In the genomic region with DNA sequence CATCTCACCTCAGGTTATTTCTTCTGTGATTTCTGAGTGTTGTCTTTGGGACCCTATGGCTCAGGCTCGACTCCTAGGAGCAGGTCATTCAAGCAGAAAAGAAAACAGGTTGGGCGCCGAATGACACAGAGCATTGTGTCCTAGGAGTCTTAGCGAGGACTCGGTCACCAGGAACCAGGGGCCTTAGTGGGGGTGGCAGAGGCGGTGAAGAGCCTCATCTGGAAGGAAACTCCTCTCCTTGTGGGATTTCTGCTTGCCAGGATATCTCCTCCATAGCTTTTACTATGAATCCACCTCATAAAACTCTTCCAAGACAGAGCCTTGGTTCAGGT, we compare ENCODE assay signal across 8 cellular contexts. TPM values are rescaled to one million over a fixed set of nuclear protein-coding genes. Genes with fewer than 3 reads are reported as not detected.
DNase-seq lines count a peak whose midpoint lies in the region; ATAC-seq and TF ChIP-seq lines count a peak whose summit lies in the region.

No MANE protein-coding gene starts in this region.

- peak overlapping the region; percentile 90 for H3K4me3 ChIP-seq in iPS-20b (ENCODE audit: low read length)
- H3K4me3 ChIP-seq in stomach = peak overlapping the region; percentile 71 to 78 (median 78)

- no peak overlapping the region for H3K27ac Mint-ChIP-seq in activated naive CD8-positive, alpha-beta T cell

- no peaks in the 10 kb centered on the region for H3K36me3 ChIP-seq in iPS-20b (ENCODE audit: insufficient read depth, low read depth, low read length)
- H3K36me3 ChIP-seq in stomach = no peaks in the 10 kb centered on the region

- no peaks in the 10 kb centered on the region for H3K9me3 Mint-ChIP-seq in activated naive CD8-positive, alpha-beta T cell (ENCODE audit: low read depth)

- H3K27me3 Mint-ChIP-seq in activated naive CD8-positive, alpha-beta T cell = peaks cover 6% of the 10 kb centered on the region

- no peak for TF ChIP-seq POLR2A in stomach (IDR thresholded peaks at IDR 0.05)

- H3K4me1 ChIP-seq in iPS-20b (ENCODE audit: insufficient read depth, low read length) = peaks cover 7% of the 10 kb centered on the region; the same call in 1 of the 2 replicates
- peaks cover 0 to 18% (median 12%) of the 10 kb centered on the region in 4 donors for H3K4me1 ChIP-seq in stomach

- peaks cover 4% of the 10 kb centered on the region for H3K4me1 Mint-ChIP-seq in activated naive CD8-positive, alpha-beta T cell (ENCODE audit: low read depth)

- no peak overlapping the region for H3K27ac ChIP-seq in iPS-20b (ENCODE audit: low read length)
- peak overlapping the region; percentile 81 to 88 (median 86) for H3K27ac ChIP-seq in stomach

- WGBS in stomach, 5 donors = 16 to 35% (median 25%) methylated on average over 6 of the region's 6 CpGs

- H3K36me3 Mint-ChIP-seq in activated naive CD8-positive, alpha-beta T cell = no peaks in the 10 kb centered on the region

- H3K27me3 ChIP-seq in iPS-20b (ENCODE audit: insufficient read depth, low read length) (peaks cover 25% of the 10 kb centered on the region), stomach (peaks cover 0 to 7% (median 0%) of the 10 kb centered on the region in 3 donors)

- intact Hi-C loops in stomach (cut with DNase I; ENCODE audit: low total_unique reads) = no loop called here

- ATAC-seq in GM21367 (IDR thresholded peaks at IDR 0.05; ENCODE audit: unreplicated experiment) = no peak

- DNase-seq in DMS79 treated with DMSO at 0.1 percent for 48 hours (lab: John Stamatoyannopoulos, UW) (peak; percentile 47), DMS79 (lab: John Stamatoyannopoulos, UW) (no peak), stomach (no peak), SIG-M5 treated with dmso at 0.1 percent for 504 hours (lab: John Stamatoyannopoulos, UW; ENCODE audit: unreplicated experiment) (no peak), globus pallidus (ENCODE audit: low spot score) (no peak)

- no peaks in the 10 kb centered on the region for H3K9me3 ChIP-seq in iPS-20b (ENCODE audit: insufficient read depth, low read depth, low read length)
- no peaks in the 10 kb centered on the region for H3K9me3 ChIP-seq in stomach

- TF ChIP-seq CTCF in stomach (IDR thresholded peaks at IDR 0.05) = no peak

- TF ChIP-seq EP300 in stomach (IDR thresholded peaks at IDR 0.05) = no peak

- peak overlapping the region; percentile 78 for H3K4me3 Mint-ChIP-seq in activated naive CD8-positive, alpha-beta T cell

- peak overlapping the region; percentile 83; the same call in 1 of the 2 replicates for H3K9ac ChIP-seq in iPS-20b (ENCODE audit: low read depth, low read length)

RNA-seq across cellular contexts. Expression of a gene that starts 0.6 kb away (rescaled TPM):
- total RNA-seq in stomach = 100 to 1,000 TPM in 2 of 5 donors, 10 to 100 TPM in 3; 24.0 to 136 (median 46.1) TPM
- 10 to 100 TPM in 1 of 3 donors, 1 to 10 TPM in 2; 3.8 to 10.3 (median 8.8) TPM for polyA plus RNA-seq in stomach

RNA-seq across cellular contexts. Expression of a gene that starts 45.2 kb away (rescaled TPM):
- total RNA-seq in stomach = 10 to 100 TPM in 1 of 5 donors, 1 to 10 TPM in 2, under 1 TPM in 1, not detected in 1; 0.14 to 15.6 (median 2.2) TPM
- 1 to 10 TPM in 1 of 3 donors, under 1 TPM in 2; 0.55 to 1.4 (median 0.76) TPM for polyA plus RNA-seq in stomach
